Comparison of ENCODE assay signal across 8 cellular contexts in genomic region chr15:29822100-29822684, GRCh38. TPM values are rescaled to one million over a fixed set of nuclear protein-coding genes. Genes with fewer than 3 reads are reported as not detected.
DNase-seq lines count a peak whose midpoint lies in the region; ATAC-seq and TF ChIP-seq lines count a peak whose summit lies in the region.

Gene TJP1, minus strand, starts transcription at chr15:29822468. Its CDS starts 440 bp downstream, at chr15:29822028.

- H3K27ac Mint-ChIP-seq in IgD-negative memory B cell, result peak within 1 kb of the TSS in 1 of 3 donors; percentile 67
- no peak within 1 kb of the TSS for H3K27ac Mint-ChIP-seq in stimulated activated effector memory CD8-positive, alpha-beta T cell treated with anti-CD3 and anti-CD28 coated beads, Interleukin-12 subunit alpha, Interleukin-12 subunit beta, amount 100 ng/mL, for 72 hours

- H3K27me3 Mint-ChIP-seq in IgD-negative memory B cell, result peaks cover 37% of the 10 kb centered on the region

- intact Hi-C loops in uterus (cut with DNase I; ENCODE audit: low total_unique reads), result no loop called here

- H3K4me1 ChIP-seq in muscle layer of duodenum (ENCODE audit: control insufficient read depth in 1 of 2, insufficient read depth in 2 of 2, low read length in 2 of 2) (peaks cover 0 to 8% of the 10 kb centered on the region in 2 donors), uterus (peaks cover 0 to 6% of the 10 kb centered on the region in 2 donors)

- TF ChIP-seq CTCF in WERI-Rb-1 (IDR thresholded peaks at IDR 0.05; ENCODE audit: low read depth, low read length) (no peak), uterus (IDR thresholded peaks at IDR 0.05) (no peak)

- peaks cover 6 to 11% (median 7%) of the 10 kb centered on the region in 3 donors for H3K4me1 Mint-ChIP-seq in IgD-negative memory B cell
- H3K4me1 Mint-ChIP-seq in stimulated activated effector memory CD8-positive, alpha-beta T cell treated with anti-CD3 and anti-CD28 coated beads, Interleukin-12 subunit alpha, Interleukin-12 subunit beta, amount 100 ng/mL, for 72 hours, result peaks cover 5% of the 10 kb centered on the region

- ATAC-seq in GM19452 (IDR thresholded peaks at IDR 0.05; ENCODE audit: unreplicated experiment), result no peak
- ATAC-seq in stimulated activated effector memory CD8-positive, alpha-beta T cell treated with anti-CD3 and anti-CD28 coated beads, Interleukin-12 subunit alpha, Interleukin-12 subunit beta, amount 100 ng/mL, for 72 hours, result no peak

- peak; percentile 81 for DNase-seq in EH (ENCODE audit: low read depth)
- peak; percentile 78 for DNase-seq in WERI-Rb-1
- peak; percentile 37 for DNase-seq in fibroblast of the conjunctiva (ENCODE audit: low read depth)
- peak; percentile 73 to 80 for DNase-seq in uterus
- DNase-seq in stimulated activated effector memory CD8-positive, alpha-beta T cell treated with anti-CD3 and anti-CD28 coated beads, Interleukin-12 subunit alpha, Interleukin-12 subunit beta, amount 100 ng/mL, for 72 hours (ENCODE audit: low spot score in 2 of 2), result no peak

- peak; percentile 79 to 95 for TF ChIP-seq POLR2A in uterus (IDR thresholded peaks at IDR 0.05)

- H3K9me3 Mint-ChIP-seq in IgD-negative memory B cell, result peaks cover 11 to 20% (median 17%) of the 10 kb centered on the region in 3 donors
- peaks cover 7% of the 10 kb centered on the region for H3K9me3 Mint-ChIP-seq in stimulated activated effector memory CD8-positive, alpha-beta T cell treated with anti-CD3 and anti-CD28 coated beads, Interleukin-12 subunit alpha, Interleukin-12 subunit beta, amount 100 ng/mL, for 72 hours

- peak within 1 kb of the TSS; percentile 96 for H3K27ac ChIP-seq in WERI-Rb-1
- peak within 1 kb of the TSS; percentile 84 for H3K27ac ChIP-seq in muscle layer of duodenum (ENCODE audit: low read length)
- H3K27ac ChIP-seq in uterus, result peak within 1 kb of the TSS; percentile 88 to 99

- H3K4me3 ChIP-seq in WERI-Rb-1 (ENCODE audit: low read depth, low read length) (peak within 1 kb of the TSS; percentile 89), muscle layer of duodenum (ENCODE audit: low read depth in 1 of 2, low read length in 2 of 2) (peak within 1 kb of the TSS; percentile 78 to 83), uterus (peak within 1 kb of the TSS; percentile 62 to 96)

- peaks cover 1% of the 10 kb centered on the region for H3K36me3 Mint-ChIP-seq in IgD-negative memory B cell
- no peaks in the 10 kb centered on the region for H3K36me3 Mint-ChIP-seq in stimulated activated effector memory CD8-positive, alpha-beta T cell treated with anti-CD3 and anti-CD28 coated beads, Interleukin-12 subunit alpha, Interleukin-12 subunit beta, amount 100 ng/mL, for 72 hours

- no peaks in the 10 kb centered on the region for H3K9me3 ChIP-seq in WERI-Rb-1 (ENCODE audit: severe bottlenecking)
- H3K9me3 ChIP-seq in muscle layer of duodenum (ENCODE audit: control insufficient read depth in 1 of 2, low read length in 2 of 2), result no peaks in the 10 kb centered on the region
- no peaks in the 10 kb centered on the region for H3K9me3 ChIP-seq in uterus

- peaks cover 2% of the 10 kb centered on the region for H3K36me3 ChIP-seq in WERI-Rb-1
- no peaks in the 10 kb centered on the region for H3K36me3 ChIP-seq in muscle layer of duodenum (ENCODE audit: control insufficient read depth in 1 of 2, insufficient read depth in 2 of 2, low read length in 2 of 2)
- no peaks in the 10 kb centered on the region for H3K36me3 ChIP-seq in uterus

- peak within 1 kb of the TSS; percentile 1 to 52 (median 37) for H3K4me3 Mint-ChIP-seq in IgD-negative memory B cell
- H3K4me3 Mint-ChIP-seq in stimulated activated effector memory CD8-positive, alpha-beta T cell treated with anti-CD3 and anti-CD28 coated beads, Interleukin-12 subunit alpha, Interleukin-12 subunit beta, amount 100 ng/mL, for 72 hours, result no peak within 1 kb of the TSS

- no peaks in the 10 kb centered on the region for H3K27me3 ChIP-seq in WERI-Rb-1 (ENCODE audit: insufficient read depth, low read depth, severe bottlenecking)
- H3K27me3 ChIP-seq in muscle layer of duodenum (ENCODE audit: low read depth, low read length), result no peaks in the 10 kb centered on the region
- no peaks in the 10 kb centered on the region for H3K27me3 ChIP-seq in uterus

RNA-seq across cellular contexts. Expression of gene TJP1, which starts in this region (rescaled TPM):
- not detected for polyA plus RNA-seq in IgD-negative memory B cell
- 100 to 1,000 TPM in 3 of 4 donors, 10 to 100 TPM in 1; 72.4 to 191 (median 136) TPM for total RNA-seq in uterus

Comparison
In these comparisons a context has a peak if more than half of its experiments do, and no peak if none do; other contexts are left out.
1. DNase-seq: peak in EH (single experiment), WERI-Rb-1 (single experiment), fibroblast of the conjunctiva (single experiment) and uterus (2 of 2); none in stimulated activated effector memory CD8-positive, alpha-beta T cell treated with anti-CD3 and anti-CD28 coated beads, Interleukin-12 subunit alpha, Interleukin-12 subunit beta, amount 100 ng/mL, for 72 hours (0 of 2).
2. Peak in every context shown above with its lines, with median percentiles within 50 percentile points of each other: H3K27ac ChIP-seq and H3K4me3 ChIP-seq.